In the genomic region with DNA sequence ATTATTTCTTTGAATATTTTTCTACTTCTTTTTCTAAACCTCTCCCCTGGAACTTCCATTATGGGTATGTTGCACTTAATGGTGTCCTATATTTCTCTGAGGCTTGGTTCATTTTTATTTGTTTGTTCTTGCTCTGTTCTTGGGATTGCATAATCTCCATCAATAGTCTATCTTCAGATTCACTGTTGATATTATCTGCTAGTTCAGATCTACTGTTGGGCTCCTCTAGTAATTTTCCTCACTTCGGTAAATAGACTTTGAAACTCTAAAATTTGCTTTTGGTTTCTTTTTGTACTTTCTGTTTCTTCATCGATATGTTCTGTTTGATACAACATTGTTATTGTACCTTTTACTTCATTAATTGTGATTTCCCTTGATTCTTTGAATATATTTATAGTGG, we compare ENCODE assay signal across 15 cellular contexts.
DNase-seq lines count a peak whose midpoint lies in the region; ATAC-seq and TF ChIP-seq lines count a peak whose summit lies in the region.
"Had no signal": no experiment of that assay in that cellular context is flagged by ENCODE, and none has a peak within 500 bp of the region (broad histone marks: within the 10 kb centered on the region; RNA-seq: fewer than 3 reads in every experiment).

No MANE protein-coding gene starts in this region.

- no peaks in the 10 kb centered on the region for H3K9me1 ChIP-seq in IMR-90 (ENCODE audit: insufficient read depth, low read length)

- peaks cover 14% of the 10 kb centered on the region for H3K36me3 ChIP-seq in IMR-90 (ENCODE audit: control insufficient read depth, insufficient read depth, low read length)
- H3K36me3 ChIP-seq in liver (ENCODE audit: control insufficient read depth in 4 of 4, insufficient read depth in 3 of 4, low read depth in 1 of 4, low read length in 3 of 4): peaks cover 2 to 9% (median 7%) of the 10 kb centered on the region in 4 donors
- H3K36me3 ChIP-seq in BE2C: peaks cover 31% of the 10 kb centered on the region

- H3K9me3 ChIP-seq in IMR-90 (ENCODE audit: control insufficient read depth, insufficient read depth, low read length): peaks cover 6% of the 10 kb centered on the region
- no peaks in the 10 kb centered on the region for H3K9me3 ChIP-seq in liver (ENCODE audit: control insufficient read depth in 4 of 4, low read length in 3 of 4)
- H3K9me3 ChIP-seq in BE2C: no peaks in the 10 kb centered on the region

- H3K79me1 ChIP-seq in IMR-90 (ENCODE audit: low read depth in 1 of 2, low read length in 2 of 2): peaks cover 5 to 13% of the 10 kb centered on the region in 2 experiments; a peak in 2 of 4 replicates

- peaks cover 24% of the 10 kb centered on the region for H3K4me1 Mint-ChIP-seq in activated naive CD4-positive, alpha-beta T cell treated with anti-CD3 and anti-CD28 coated beads, Interleukin-2, amount 50 U/mL, for 24 hours
- peaks cover 23% of the 10 kb centered on the region for H3K4me1 Mint-ChIP-seq in activated naive CD4-positive, alpha-beta T cell treated with anti-CD3 and anti-CD28 coated beads for 36 hours (ENCODE audit: low read depth)
- peaks cover 5% of the 10 kb centered on the region for H3K4me1 Mint-ChIP-seq in activated T-helper 17 cell treated with anti-CD3 and anti-CD28 coated beads, Interleukin-2, amount 50 U/mL, for 72 hours

- no peaks in the 10 kb centered on the region for H3K27me3 Mint-ChIP-seq in activated naive CD4-positive, alpha-beta T cell treated with anti-CD3 and anti-CD28 coated beads, Interleukin-2, amount 50 U/mL, for 24 hours
- H3K27me3 Mint-ChIP-seq in activated naive CD4-positive, alpha-beta T cell treated with anti-CD3 and anti-CD28 coated beads for 36 hours (ENCODE audit: low read depth): no peaks in the 10 kb centered on the region
- no peaks in the 10 kb centered on the region for H3K27me3 Mint-ChIP-seq in activated T-helper 17 cell treated with anti-CD3 and anti-CD28 coated beads, Interleukin-2, amount 50 U/mL, for 72 hours

- H2AK5ac ChIP-seq in IMR-90 (ENCODE audit: low read depth, low read length): no peak overlapping the region

- no peaks in the 10 kb centered on the region for H4K20me1 ChIP-seq in IMR-90 (ENCODE audit: insufficient read depth, low read length)
- H4K20me1 ChIP-seq: BLaER1 had no signal

- H3K27ac ChIP-seq in IMR-90 (ENCODE audit: insufficient read depth, low read length) (no peak overlapping the region), liver (ENCODE audit: low read depth in 1 of 2, low read length in 2 of 2) (peak overlapping the region; percentile 38 to 44)
- H3K27ac ChIP-seq: BLaER1, RWPE1 had no signal

- no peak overlapping the region for H3K56ac ChIP-seq in IMR-90 (ENCODE audit: extremely low read depth, insufficient read depth, low read length)

- no peak overlapping the region for H2BK20ac ChIP-seq in IMR-90 (ENCODE audit: low read depth, low read length)

- ATAC-seq in IMR-90 (ENCODE audit: low read depth): no peak
- ATAC-seq in activated T-helper 17 cell treated with anti-CD3 and anti-CD28 coated beads, Interleukin-2, amount 50 U/mL, for 72 hours (replicated peaks): no peak

- no peak overlapping the region for H3K18ac ChIP-seq in IMR-90 (ENCODE audit: low read depth, low read length)

- H2BK15ac ChIP-seq in IMR-90 (ENCODE audit: low read depth, low read length): no peak overlapping the region

- H3K4me3 ChIP-seq in IMR-90 (ENCODE audit: insufficient read depth, low read depth, low read length): no peak overlapping the region
- peak overlapping the region in 2 of 3 donors; percentile 3 to 29 for H3K4me3 ChIP-seq in liver (ENCODE audit: low read depth in 1 of 3, low read length in 3 of 3)
- no peak overlapping the region for H3K4me3 ChIP-seq in BE2C (ENCODE audit: low read depth, low read length)
- H3K4me3 ChIP-seq: BLaER1 had no signal

- H4K5ac ChIP-seq in IMR-90 (ENCODE audit: low read depth, low read length): no peak overlapping the region

- in situ Hi-C loops in IMR-90 (cut with MboI; ENCODE audit: low sequenced_read_pairs): no loop called here

- no CpG with 5 or more reads among the region's 2 CpGs for WGBS in IMR-90 (ENCODE audit: extremely low coverage in 2 of 2, insufficient read length in 1 of 2), 2 experiments
- 43% methylated on average over 2 of the region's 2 CpGs for WGBS in liver

- CTCF ChIA-PET in activated naive CD4-positive, alpha-beta T cell treated with anti-CD3 and anti-CD28 coated beads for 36 hours (lab: Charles Lee): no interaction called here
- CTCF ChIA-PET in IMR-90 (lab: Yijun Ruan, JAX): no interaction called here

- H3K23ac ChIP-seq in IMR-90 (ENCODE audit: low read depth, low read length): no peak overlapping the region

- peaks cover 61% of the 10 kb centered on the region for H3K36me3 Mint-ChIP-seq in activated naive CD4-positive, alpha-beta T cell treated with anti-CD3 and anti-CD28 coated beads, Interleukin-2, amount 50 U/mL, for 24 hours
- peaks cover 55% of the 10 kb centered on the region for H3K36me3 Mint-ChIP-seq in activated naive CD4-positive, alpha-beta T cell treated with anti-CD3 and anti-CD28 coated beads for 36 hours (ENCODE audit: low read depth)
- H3K36me3 Mint-ChIP-seq in activated T-helper 17 cell treated with anti-CD3 and anti-CD28 coated beads, Interleukin-2, amount 50 U/mL, for 72 hours (ENCODE audit: low read depth): peaks cover 94% of the 10 kb centered on the region

- no peak overlapping the region for H3K4me3 Mint-ChIP-seq in activated naive CD4-positive, alpha-beta T cell treated with anti-CD3 and anti-CD28 coated beads, Interleukin-2, amount 50 U/mL, for 24 hours
- H3K4me3 Mint-ChIP-seq in activated naive CD4-positive, alpha-beta T cell treated with anti-CD3 and anti-CD28 coated beads for 36 hours: no peak overlapping the region
- H3K4me3 Mint-ChIP-seq in activated T-helper 17 cell treated with anti-CD3 and anti-CD28 coated beads, Interleukin-2, amount 50 U/mL, for 72 hours: peak overlapping the region; percentile 15

- no peak overlapping the region for H4K8ac ChIP-seq in IMR-90 (ENCODE audit: low read depth in 2 of 2, low read length in 2 of 2)

- H3K9ac ChIP-seq in IMR-90 (ENCODE audit: low read depth, low read length) (no peak overlapping the region), liver (ENCODE audit: low read depth in 1 of 2, low read length in 2 of 2) (peak overlapping the region in 1 of 2 donors; percentile 17)
- H3K9ac ChIP-seq: BLaER1 had no signal

- no peak overlapping the region for H2BK5ac ChIP-seq in IMR-90 (ENCODE audit: low read depth, low read length, poor library complexity, severe bottlenecking)

- no peak overlapping the region for H2AFZ ChIP-seq in IMR-90 (replicated peaks; ENCODE audit: low read length, poor library complexity)

- POLR2A ChIA-PET in IMR-90 (lab: Charles Lee; ENCODE audit: unreplicated experiment): no interaction called here

- TF ChIP-seq RAD21 in IMR-90 (IDR thresholded peaks at IDR 0.05; ENCODE audit: low read length) (no peak), liver (IDR thresholded peaks at IDR 0.05) (no peak)

- BruUV-seq in IMR-90 (replicated peaks; lab: Mats Ljungman, UMichigan): no TSS peak

- no peak for DNase-seq in activated naive CD4-positive, alpha-beta T cell treated with anti-CD3 and anti-CD28 coated beads for 36 hours
- DNase-seq in IMR-90 (no peak), NCI-H510A (lab: John Stamatoyannopoulos, UW) (no peak), BE2C (no peak)
- DNase-seq: COR-L47, KG1, NCI-H1048, NCI-H146, NCI-H2081 treated with DMSO at 0.1 percent for 48 hours, NCI-H526 had no signal

- no peak overlapping the region for H3K4me2 ChIP-seq in IMR-90 (ENCODE audit: low read depth, low read length)
- H3K4me2 ChIP-seq: BLaER1 had no signal

- intact Hi-C loops in activated naive CD4-positive, alpha-beta T cell treated with anti-CD3 and anti-CD28 coated beads for 36 hours (cut with micrococcal nuclease): no loop called here
- intact Hi-C loops in IMR-90 (cut with micrococcal nuclease): no loop called here

- H3K27me3 ChIP-seq in IMR-90 (ENCODE audit: control insufficient read depth, insufficient read depth, low read length) (no peaks in the 10 kb centered on the region), liver (ENCODE audit: control insufficient read depth in 4 of 4, insufficient read depth in 4 of 4, low read length in 3 of 4) (no peaks in the 10 kb centered on the region), BE2C (no peaks in the 10 kb centered on the region)
- H3K27me3 ChIP-seq: BLaER1 had no signal

- H4K91ac ChIP-seq in IMR-90 (ENCODE audit: insufficient read depth, low read depth, low read length): no peak overlapping the region

- peak overlapping the region; percentile 63 for H3K27ac Mint-ChIP-seq in activated naive CD4-positive, alpha-beta T cell treated with anti-CD3 and anti-CD28 coated beads, Interleukin-2, amount 50 U/mL, for 24 hours
- no peak overlapping the region for H3K27ac Mint-ChIP-seq in activated naive CD4-positive, alpha-beta T cell treated with anti-CD3 and anti-CD28 coated beads for 36 hours
- H3K27ac Mint-ChIP-seq in activated T-helper 17 cell treated with anti-CD3 and anti-CD28 coated beads, Interleukin-2, amount 50 U/mL, for 72 hours: peak overlapping the region; percentile 11

- H3K4me1 ChIP-seq in IMR-90 (ENCODE audit: control insufficient read depth, insufficient read depth, low read length) (no peaks in the 10 kb centered on the region), liver (ENCODE audit: control insufficient read depth in 4 of 4, insufficient read depth in 4 of 4, low read length in 3 of 4) (peaks cover 3 to 22% (median 9%) of the 10 kb centered on the region in 4 donors), BE2C (no peaks in the 10 kb centered on the region; the same call in 1 of the 2 replicates)
- H3K4me1 ChIP-seq: BLaER1 had no signal

- no peak overlapping the region for H3K4ac ChIP-seq in IMR-90 (ENCODE audit: low read depth, low read length)

- dilution Hi-C loops in IMR-90 (cut with HindIII; ENCODE audit: low sequenced_read_pairs, unreplicated experiment): no loop called here

- no peak overlapping the region for H2AK9ac ChIP-seq in IMR-90 (replicated peaks; ENCODE audit: low read depth, low read length, poor library complexity)

- no peak overlapping the region for H3K14ac ChIP-seq in IMR-90 (replicated peaks; ENCODE audit: low read depth, low read length)

- H2BK120ac ChIP-seq in IMR-90 (ENCODE audit: low read depth, low read length): no peak overlapping the region

- TF ChIP-seq POLR2A in IMR-90 (IDR thresholded peaks at IDR 0.05; ENCODE audit: low read depth, low read length): no peak

- TF ChIP-seq CTCF in IMR-90 (conservative IDR thresholded peaks at IDR 0.05; ENCODE audit: low read depth, low read length) (no peak), liver (IDR thresholded peaks at IDR 0.05; ENCODE audit: low read depth, low read length, missing input control) (no peak), BE2C (IDR thresholded peaks at IDR 0.05; ENCODE audit: low read depth, low read length) (no peak)

- H3K9me3 Mint-ChIP-seq in activated naive CD4-positive, alpha-beta T cell treated with anti-CD3 and anti-CD28 coated beads, Interleukin-2, amount 50 U/mL, for 24 hours: peaks cover 12% of the 10 kb centered on the region
- peaks cover 8% of the 10 kb centered on the region for H3K9me3 Mint-ChIP-seq in activated naive CD4-positive, alpha-beta T cell treated with anti-CD3 and anti-CD28 coated beads for 36 hours
- H3K9me3 Mint-ChIP-seq in activated T-helper 17 cell treated with anti-CD3 and anti-CD28 coated beads, Interleukin-2, amount 50 U/mL, for 72 hours: no peaks in the 10 kb centered on the region

TF ChIP-seq in liver, 16 proteins besides CTCF, POLR2A, EP300 and RAD21 (continues in another document):
- TF ChIP-seq GABPA (IDR thresholded peaks at IDR 0.05 in 1 of 2, conservative IDR thresholded peaks at IDR 0.05 in 1 of 2): no peak

Comparison
In these comparisons a context has a peak if more than half of its experiments do, and no peak if none do; other contexts are left out.
1. H3K4me3 ChIP-seq: peak in liver (2 of 3); none in IMR-90 (single experiment) and BE2C (single experiment).